1 cellular context compared by ENCODE assay signal in genomic region chr18:28504100-28504499, GRCh38.
TF ChIP-seq lines count a peak whose summit lies in the region.

No MANE protein-coding gene starts in this region.

TF ChIP-seq in H1, 55 proteins besides CTCF, POLR2A, EP300 and RAD21:
- TF ChIP-seq CEBPB (IDR thresholded peaks at IDR 0.05; ENCODE audit: low read depth, low read length) (0 out of 2 replicates have a peak, but pooled peaks have one; percentile 5), SP2 (IDR thresholded peaks at IDR 0.05; ENCODE audit: low read length) (no peak), EZH2 (IDR thresholded peaks at IDR 0.05; ENCODE audit: low read depth, low read length, severe bottlenecking) (no peak)
TF ChIP-seq in H1: peak in this region for 1.
